Comparison of ENCODE assay signal across 15 cellular contexts in genomic region chr1:181396171-181396670, GRCh38.
DNase-seq lines count a peak whose midpoint lies in the region; ATAC-seq, FAIRE-seq and TF ChIP-seq lines count a peak whose summit lies in the region.
"Had no signal": no experiment of that assay in that cellular context is flagged by ENCODE, and none has a peak within 500 bp of the region (broad histone marks: within the 10 kb centered on the region; RNA-seq: fewer than 3 reads in every experiment).

No MANE protein-coding gene starts in this region.

- FAIRE-seq in HTR-8/SVneo (lab: Jason Lieb, UNC), result no peak

- no peaks in the 10 kb centered on the region for H3K36me3 ChIP-seq in Loucy (ENCODE audit: insufficient read depth, low read length)
- H3K36me3 ChIP-seq: upper lobe of left lung had no signal

- H3K4me3 Mint-ChIP-seq in activated CD4-positive, alpha-beta memory T cell treated with anti-CD3 and anti-CD28 coated beads, Interleukin-2, amount 10 ng/mL, durations not matched to agents 7 days and 5 days, result no peak overlapping the region
- H3K4me3 Mint-ChIP-seq in activated naive CD8-positive, alpha-beta T cell treated with anti-CD3 and anti-CD28 coated beads, Interleukin-2, amount 50 U/mL, for 24 hours, result no peak overlapping the region
- H3K4me3 Mint-ChIP-seq: B cell had no signal

- no peaks in the 10 kb centered on the region for H3F3A ChIP-seq in Loucy (ENCODE audit: low read depth)

- H3K27me3 Mint-ChIP-seq in activated CD4-positive, alpha-beta memory T cell treated with anti-CD3 and anti-CD28 coated beads, Interleukin-2, amount 10 ng/mL, durations not matched to agents 7 days and 5 days, result no peaks in the 10 kb centered on the region
- no peaks in the 10 kb centered on the region for H3K27me3 Mint-ChIP-seq in activated naive CD8-positive, alpha-beta T cell treated with anti-CD3 and anti-CD28 coated beads, Interleukin-2, amount 50 U/mL, for 24 hours

- TF ChIP-seq CTCF in Loucy (conservative IDR thresholded peaks at IDR 0.05; ENCODE audit: low read length), result no peak

- H3K4me1 ChIP-seq in Loucy (ENCODE audit: insufficient read depth, low read length, poor library complexity, severe bottlenecking), result peaks cover 43% of the 10 kb centered on the region
- H3K4me1 ChIP-seq: upper lobe of left lung had no signal

- POLR2A ChIA-PET in activated CD4-positive, alpha-beta memory T cell treated with anti-CD3 and anti-CD28 coated beads, Interleukin-2, amount 10 ng/mL, durations not matched to agents 7 days and 5 days (lab: Charles Lee), result interaction anchor here (1.4 to 1.7 kb wide), 3 partner anchors 9 to 895 kb away, joined by 3 to 5 read pairs (median 4); partner anchors contain the start of gene ACBD6

- H3K4me1 Mint-ChIP-seq in activated CD4-positive, alpha-beta memory T cell treated with anti-CD3 and anti-CD28 coated beads, Interleukin-2, amount 10 ng/mL, durations not matched to agents 7 days and 5 days, result peaks cover 42% of the 10 kb centered on the region
- peaks cover 51% of the 10 kb centered on the region for H3K4me1 Mint-ChIP-seq in activated naive CD8-positive, alpha-beta T cell treated with anti-CD3 and anti-CD28 coated beads, Interleukin-2, amount 50 U/mL, for 24 hours
- H3K4me1 Mint-ChIP-seq: B cell had no signal

- CTCF ChIA-PET in activated CD4-positive, alpha-beta memory T cell treated with anti-CD3 and anti-CD28 coated beads, Interleukin-2, amount 10 ng/mL, durations not matched to agents 7 days and 5 days (lab: Charles Lee), result interaction anchor here (1.6 to 3.5 kb wide), 3 partner anchors 8 to 207 kb away, joined by 4 to 10 read pairs (median 9); no protein-coding TSS in a partner anchor

- H4K20me1 ChIP-seq in Loucy (ENCODE audit: insufficient read depth, low read length, poor library complexity, severe bottlenecking), result no peaks in the 10 kb centered on the region

- H3K4me2 ChIP-seq in Loucy (ENCODE audit: low read depth, low read length, poor library complexity, severe bottlenecking), result peak overlapping the region; percentile 65
- H3K4me2 ChIP-seq: smooth muscle cell had no signal

- peak; percentile 54 for DNase-seq in activated CD4-positive, alpha-beta memory T cell treated with anti-CD3 and anti-CD28 coated beads, Interleukin-2, amount 10 ng/mL, durations not matched to agents 7 days and 5 days
- DNase-seq in activated naive CD8-positive, alpha-beta T cell treated with anti-CD3 and anti-CD28 coated beads, Interleukin-2, amount 50 U/mL, for 24 hours, result peak; percentile 27
- DNase-seq in stimulated activated CD4-positive, alpha-beta T cell treated with anti-CD3 and anti-CD28 coated beads, TNF-alpha, amount 100 ng/mL, for 48 hours (ENCODE audit: low read depth in 3 of 3), result peak in 2 of 3 donors; percentile 27 to 41
- DNase-seq in HTR-8/SVneo (ENCODE audit: insufficient read length, low spot score) (no peak), NCI-H2171 (lab: John Stamatoyannopoulos, UW) (no peak), islet precursor cell (no peak)
- DNase-seq: foreskin melanocyte, GF-D8, NCI-H1436, NCI-H774, upper lobe of left lung had no signal

- no peaks in the 10 kb centered on the region for H3K9me2 ChIP-seq in Loucy (replicated peaks; ENCODE audit: low read depth, low read length)

- ATAC-seq in activated naive CD8-positive, alpha-beta T cell treated with anti-CD3 and anti-CD28 coated beads, Interleukin-2, amount 50 U/mL, for 24 hours, result peak; percentile 73
- no peak for ATAC-seq in HG02884 (IDR thresholded peaks at IDR 0.05; ENCODE audit: unreplicated experiment)

- peak overlapping the region; percentile 48 for H3K4me3 ChIP-seq in Loucy (ENCODE audit: low read length, poor library complexity, severe bottlenecking)
- H3K4me3 ChIP-seq: smooth muscle cell, upper lobe of left lung had no signal

- no peaks in the 10 kb centered on the region for H3K36me3 Mint-ChIP-seq in activated CD4-positive, alpha-beta memory T cell treated with anti-CD3 and anti-CD28 coated beads, Interleukin-2, amount 10 ng/mL, durations not matched to agents 7 days and 5 days (ENCODE audit: low read depth)
- no peaks in the 10 kb centered on the region for H3K36me3 Mint-ChIP-seq in activated naive CD8-positive, alpha-beta T cell treated with anti-CD3 and anti-CD28 coated beads, Interleukin-2, amount 50 U/mL, for 24 hours (ENCODE audit: low read depth)

- H3K27ac Mint-ChIP-seq in activated CD4-positive, alpha-beta memory T cell treated with anti-CD3 and anti-CD28 coated beads, Interleukin-2, amount 10 ng/mL, durations not matched to agents 7 days and 5 days, result no peak overlapping the region
- H3K27ac Mint-ChIP-seq in activated naive CD8-positive, alpha-beta T cell treated with anti-CD3 and anti-CD28 coated beads, Interleukin-2, amount 50 U/mL, for 24 hours, result no peak overlapping the region
- H3K27ac Mint-ChIP-seq: B cell had no signal

- H2AFZ ChIP-seq in Loucy (ENCODE audit: low read length), result peak overlapping the region; percentile 53

- no peaks in the 10 kb centered on the region for H3K27me3 ChIP-seq in Loucy (ENCODE audit: insufficient read depth, low read length, poor library complexity, severe bottlenecking)
- H3K27me3 ChIP-seq: upper lobe of left lung had no signal

- no peaks in the 10 kb centered on the region for H3K9me3 Mint-ChIP-seq in activated CD4-positive, alpha-beta memory T cell treated with anti-CD3 and anti-CD28 coated beads, Interleukin-2, amount 10 ng/mL, durations not matched to agents 7 days and 5 days
- H3K9me3 Mint-ChIP-seq in activated naive CD8-positive, alpha-beta T cell treated with anti-CD3 and anti-CD28 coated beads, Interleukin-2, amount 50 U/mL, for 24 hours, result no peaks in the 10 kb centered on the region

- H3K9ac ChIP-seq in Loucy (ENCODE audit: low read depth, low read length, poor library complexity, severe bottlenecking), result no peak overlapping the region

- no peaks in the 10 kb centered on the region for H3K9me3 ChIP-seq in Loucy (ENCODE audit: insufficient read depth, low read depth, low read length)
- H3K9me3 ChIP-seq: upper lobe of left lung had no signal

- H3K79me2 ChIP-seq in Loucy (ENCODE audit: insufficient read depth, low read length), result no peaks in the 10 kb centered on the region

Comparison
In these comparisons a context has a peak if more than half of its experiments do, and no peak if none do; other contexts are left out.
1. DNase-seq: peak in activated CD4-positive, alpha-beta memory T cell treated with anti-CD3 and anti-CD28 coated beads, Interleukin-2, amount 10 ng/mL, durations not matched to agents 7 days and 5 days (single experiment), activated naive CD8-positive, alpha-beta T cell treated with anti-CD3 and anti-CD28 coated beads, Interleukin-2, amount 50 U/mL, for 24 hours (single experiment) and stimulated activated CD4-positive, alpha-beta T cell treated with anti-CD3 and anti-CD28 coated beads, TNF-alpha, amount 100 ng/mL, for 48 hours (2 of 3); none in HTR-8/SVneo (single experiment), NCI-H2171 (single experiment) and islet precursor cell (single experiment).